ENCODE assay signal across 24 cellular contexts in the genomic region with DNA sequence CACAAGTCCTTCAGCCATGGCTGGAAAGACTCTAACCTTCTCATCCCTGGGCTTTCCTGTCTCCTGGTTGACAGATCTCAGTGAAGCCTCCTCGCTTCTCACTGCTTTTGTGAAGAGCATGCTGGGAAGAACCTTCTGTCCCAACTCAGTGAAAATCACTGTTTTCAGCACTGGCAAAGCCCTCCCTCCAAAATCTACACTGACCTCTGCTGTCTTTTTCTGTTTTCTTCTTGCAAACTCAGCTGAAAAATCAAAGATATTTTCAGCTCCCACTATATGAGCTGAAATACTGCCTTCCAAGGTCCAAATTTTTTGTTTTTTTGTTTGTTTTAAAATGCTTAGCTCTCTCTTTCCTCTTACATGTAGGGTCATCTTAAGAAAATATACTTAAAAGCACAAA.
"Had no signal": no experiment of that assay in that cellular context is flagged by ENCODE, and none has a peak within 500 bp of the region (broad histone marks: within the 10 kb centered on the region; RNA-seq: fewer than 3 reads in every experiment).

No MANE protein-coding gene starts in this region.

- H3K36me3 ChIP-seq: left ventricle myocardium inferior, neutrophil, stomach, suprapubic skin, thoracic aorta, tibial nerve, vagina had no signal

- DNase-seq: hippocampal formation; immature natural killer cell; islet precursor cell; left ventricle myocardium inferior; naive thymus-derived CD8-positive, alpha-beta T cell; occipital lobe; retina; right cardiac atrium; stimulated activated CD4-positive, alpha-beta T cell treated with anti-CD3 and anti-CD28 coated beads, Interleukin-12 subunit alpha, Interleukin-12 subunit beta, amount 100 ng/mL, for 4 hours; stimulated activated CD4-positive, alpha-beta T cell treated with anti-CD3 and anti-CD28 coated beads, Interleukin-15, amount 100 ng/mL, for 24 hours; stimulated activated CD4-positive, alpha-beta T cell treated with anti-CD3 and anti-CD28 coated beads, Interleukin-2, amount 100 ng/mL, for 24 hours; stimulated activated CD4-positive, alpha-beta T cell treated with anti-CD3 and anti-CD28 coated beads, Interleukin-4, amount 100 ng/mL, for 1 hour; stimulated activated naive B cell treated with anti-CD40 and anti-IgM and Interleukin-4, amounts not matched to agents 10 μg/mL and 1 μg/mL and 100 μg/mL, for 72 hours; stimulated activated naive CD8-positive, alpha-beta T cell treated with anti-CD3 and anti-CD28 coated beads, Interleukin-15, Interleukin-2, amounts not matched to agents 100 U/mL and 50 U/mL, for 24 hours; stomach had no signal

- H3K27me3 ChIP-seq: neutrophil, tibial nerve, vagina had no signal

- H3K27ac ChIP-seq: left ventricle myocardium inferior, neutrophil, parathyroid adenoma, skin epidermis, stomach, suprapubic skin, thoracic aorta, tibial nerve, vagina had no signal

- H3K9me3 ChIP-seq: neutrophil, stomach, suprapubic skin, thoracic aorta, vagina had no signal

- H3K9ac ChIP-seq: parathyroid adenoma had no signal

- ATAC-seq: naive thymus-derived CD8-positive, alpha-beta T cell; right cardiac atrium; sciatic nerve; stimulated activated naive B cell treated with anti-CD40 and anti-IgM and Interleukin-4, amounts not matched to agents 10 μg/mL and 1 μg/mL and 100 μg/mL, for 72 hours; stimulated activated naive CD8-positive, alpha-beta T cell treated with anti-CD3 and anti-CD28 coated beads, Interleukin-15, Interleukin-2, amounts not matched to agents 100 U/mL and 50 U/mL, for 24 hours had no signal

- H3K4me3 ChIP-seq: left ventricle myocardium inferior, lung, skin epidermis, stomach, suprapubic skin, thoracic aorta, tibial nerve, vagina had no signal

- H2AFZ ChIP-seq: parathyroid adenoma had no signal

- H3K4me1 ChIP-seq: parathyroid adenoma, vagina had no signal
